Comparison of ENCODE assay signal across 11 cellular contexts in genomic region chr16:69522732-69523404, GRCh38. TPM values are rescaled to one million over a fixed set of nuclear protein-coding genes. Genes with fewer than 3 reads are reported as not detected.
DNase-seq lines count a peak whose midpoint lies in the region; ATAC-seq and TF ChIP-seq lines count a peak whose summit lies in the region.
"Had no signal": no experiment of that assay in that cellular context is flagged by ENCODE, and none has a peak within 500 bp of the region (broad histone marks: within the 10 kb centered on the region; RNA-seq: fewer than 3 reads in every experiment).

No MANE protein-coding gene starts in this region.

- no peak overlapping the region for H3K27ac ChIP-seq in KMS-11
- peak overlapping the region; percentile 67 for H3K27ac ChIP-seq in parathyroid adenoma
- H3K27ac ChIP-seq in spleen, result no peak overlapping the region
- H3K27ac ChIP-seq: BLaER1 had no signal

- H3K27ac Mint-ChIP-seq in activated CD4-positive, alpha-beta T cell treated with anti-CD3 and anti-CD28 coated beads for 36 hours, result peak overlapping the region; percentile 39
- H3K27ac Mint-ChIP-seq in activated CD4-positive, alpha-beta T cell treated with anti-CD3 and anti-CD28 coated beads, Interleukin-2, amount 10 ng/mL, durations not matched to agents 24 days and 14 days, result no peak overlapping the region
- H3K27ac Mint-ChIP-seq in activated T-helper 1 cell treated with anti-CD3 and anti-CD28 coated beads, Interleukin-12 subunit alpha, Interleukin-12 subunit beta, Interleukin-2, Interleukin-4 antibody, amounts not matched to agents 30 ng/mL and 10 ng/mL and 1 ng/mL, durations not matched to agents 14 hours and 24 hours and 36 hours, result peak overlapping the region; percentile 43

- H3K79me2 ChIP-seq in KMS-11 (ENCODE audit: insufficient read depth, low read depth) (no peaks in the 10 kb centered on the region), parathyroid adenoma (no peaks in the 10 kb centered on the region)

- peaks cover 2% of the 10 kb centered on the region for H3K9me3 Mint-ChIP-seq in activated CD4-positive, alpha-beta T cell treated with anti-CD3 and anti-CD28 coated beads for 36 hours (ENCODE audit: low read depth)
- peaks cover 3% of the 10 kb centered on the region for H3K9me3 Mint-ChIP-seq in activated CD4-positive, alpha-beta T cell treated with anti-CD3 and anti-CD28 coated beads, Interleukin-2, amount 10 ng/mL, durations not matched to agents 24 days and 14 days
- no peaks in the 10 kb centered on the region for H3K9me3 Mint-ChIP-seq in activated T-helper 1 cell treated with anti-CD3 and anti-CD28 coated beads, Interleukin-12 subunit alpha, Interleukin-12 subunit beta, Interleukin-2, Interleukin-4 antibody, amounts not matched to agents 30 ng/mL and 10 ng/mL and 1 ng/mL, durations not matched to agents 14 hours and 24 hours and 36 hours

- H2AFZ ChIP-seq in KMS-11 (ENCODE audit: low read depth), result no peak overlapping the region; the same call in 1 of the 2 replicates
- H2AFZ ChIP-seq in parathyroid adenoma, result peak overlapping the region; percentile 10

- H4K20me1 ChIP-seq in KMS-11 (ENCODE audit: insufficient read depth), result no peaks in the 10 kb centered on the region
- H4K20me1 ChIP-seq: BLaER1 had no signal

- intact Hi-C loops in activated CD4-positive, alpha-beta T cell treated with anti-CD3 and anti-CD28 coated beads for 36 hours (cut with DNase I, micrococcal nuclease), result loop anchor here in 1 of 2 experiments (5.0 kb wide), 1 partner anchor 39 kb away; no protein-coding TSS in a partner anchor
- intact Hi-C loops in activated CD4-positive, alpha-beta T cell treated with anti-CD3 and anti-CD28 coated beads, Interleukin-2, amount 10 ng/mL, durations not matched to agents 24 days and 14 days (cut with micrococcal nuclease), result no loop called here
- intact Hi-C loops in activated T-helper 1 cell treated with anti-CD3 and anti-CD28 coated beads, Interleukin-12 subunit alpha, Interleukin-12 subunit beta, Interleukin-2, Interleukin-4 antibody, amounts not matched to agents 30 ng/mL and 10 ng/mL and 1 ng/mL, durations not matched to agents 14 hours and 24 hours and 36 hours (cut with micrococcal nuclease), result loop anchor here (5.0 kb wide), 1 partner anchor 39 kb away; no protein-coding TSS in a partner anchor
- intact Hi-C loops in spleen (cut with DNase I; ENCODE audit: low total_unique reads), result no loop called here

- peak; percentile 40 for DNase-seq in activated CD4-positive, alpha-beta T cell treated with anti-CD3 and anti-CD28 coated beads for 36 hours
- no peak for DNase-seq in activated CD4-positive, alpha-beta T cell treated with anti-CD3 and anti-CD28 coated beads, Interleukin-2, amount 10 ng/mL, durations not matched to agents 24 days and 14 days
- DNase-seq in activated T-helper 1 cell treated with anti-CD3 and anti-CD28 coated beads, Interleukin-12 subunit alpha, Interleukin-12 subunit beta, Interleukin-2, Interleukin-4 antibody, amounts not matched to agents 30 ng/mL and 10 ng/mL and 1 ng/mL, durations not matched to agents 14 hours and 24 hours and 36 hours (ENCODE audit: low spot score), result no peak
- DNase-seq in NCI-H510A (lab: John Stamatoyannopoulos, UW) (no peak), spleen (no peak), ecto neural progenitor cell (ENCODE audit: low spot score) (no peak)
- DNase-seq: activated CD4-positive, alpha-beta T cell treated with anti-CD3 and anti-CD28 coated beads, Interleukin-2, amount 50 U/mL, for 48 hours; amygdala had no signal

- no peak overlapping the region for H3K9ac ChIP-seq in KMS-11
- no peak overlapping the region for H3K9ac ChIP-seq in parathyroid adenoma
- H3K9ac ChIP-seq: BLaER1 had no signal

- H3K36me3 ChIP-seq in KMS-11 (ENCODE audit: insufficient read depth) (no peaks in the 10 kb centered on the region), parathyroid adenoma (ENCODE audit: control insufficient read depth, insufficient read depth, low read length) (no peaks in the 10 kb centered on the region), spleen (no peaks in the 10 kb centered on the region)
- H3K36me3 ChIP-seq: BLaER1 had no signal

- H3K4me1 ChIP-seq in KMS-11 (ENCODE audit: low read depth, poor library complexity, severe bottlenecking) (peaks cover 38% of the 10 kb centered on the region), parathyroid adenoma (peaks cover 15% of the 10 kb centered on the region), spleen (no peaks in the 10 kb centered on the region)

- H3K4me3 ChIP-seq in KMS-11 (IDR thresholded peaks at IDR 0.05; ENCODE audit: insufficient read depth, low read depth, low read length) (no peak overlapping the region), parathyroid adenoma (ENCODE audit: low read depth, low read length) (peak overlapping the region; percentile 22), spleen (no peak overlapping the region)
- H3K4me3 ChIP-seq: BLaER1 had no signal

- H3K36me3 Mint-ChIP-seq in activated CD4-positive, alpha-beta T cell treated with anti-CD3 and anti-CD28 coated beads for 36 hours (ENCODE audit: low read depth), result peaks cover 1% of the 10 kb centered on the region
- no peaks in the 10 kb centered on the region for H3K36me3 Mint-ChIP-seq in activated CD4-positive, alpha-beta T cell treated with anti-CD3 and anti-CD28 coated beads, Interleukin-2, amount 10 ng/mL, durations not matched to agents 24 days and 14 days (ENCODE audit: low read depth)
- H3K36me3 Mint-ChIP-seq in activated T-helper 1 cell treated with anti-CD3 and anti-CD28 coated beads, Interleukin-12 subunit alpha, Interleukin-12 subunit beta, Interleukin-2, Interleukin-4 antibody, amounts not matched to agents 30 ng/mL and 10 ng/mL and 1 ng/mL, durations not matched to agents 14 hours and 24 hours and 36 hours (ENCODE audit: low read depth), result no peaks in the 10 kb centered on the region

- H3K27me3 Mint-ChIP-seq in activated CD4-positive, alpha-beta T cell treated with anti-CD3 and anti-CD28 coated beads for 36 hours, result no peaks in the 10 kb centered on the region
- no peaks in the 10 kb centered on the region for H3K27me3 Mint-ChIP-seq in activated CD4-positive, alpha-beta T cell treated with anti-CD3 and anti-CD28 coated beads, Interleukin-2, amount 10 ng/mL, durations not matched to agents 24 days and 14 days
- peaks cover 2% of the 10 kb centered on the region for H3K27me3 Mint-ChIP-seq in activated T-helper 1 cell treated with anti-CD3 and anti-CD28 coated beads, Interleukin-12 subunit alpha, Interleukin-12 subunit beta, Interleukin-2, Interleukin-4 antibody, amounts not matched to agents 30 ng/mL and 10 ng/mL and 1 ng/mL, durations not matched to agents 14 hours and 24 hours and 36 hours (ENCODE audit: insufficient read depth)

- WGBS in spleen, 5 donors, result 94 to 96% (median 95%) methylated on average over 7 of the region's 7 CpGs

- H3K4me3 Mint-ChIP-seq in activated CD4-positive, alpha-beta T cell treated with anti-CD3 and anti-CD28 coated beads for 36 hours, result no peak overlapping the region
- no peak overlapping the region for H3K4me3 Mint-ChIP-seq in activated CD4-positive, alpha-beta T cell treated with anti-CD3 and anti-CD28 coated beads, Interleukin-2, amount 10 ng/mL, durations not matched to agents 24 days and 14 days
- no peak overlapping the region for H3K4me3 Mint-ChIP-seq in activated T-helper 1 cell treated with anti-CD3 and anti-CD28 coated beads, Interleukin-12 subunit alpha, Interleukin-12 subunit beta, Interleukin-2, Interleukin-4 antibody, amounts not matched to agents 30 ng/mL and 10 ng/mL and 1 ng/mL, durations not matched to agents 14 hours and 24 hours and 36 hours

- H3K4me2 ChIP-seq in KMS-11, result 0 out of 2 replicates have a peak overlapping the region, but pooled peaks have one; percentile 54
- H3K4me2 ChIP-seq in parathyroid adenoma (ENCODE audit: low read length), result peak overlapping the region; percentile 58
- H3K4me2 ChIP-seq: BLaER1 had no signal

- TF ChIP-seq CTCF in KMS-11 (conservative IDR thresholded peaks at IDR 0.05; ENCODE audit: low read depth, low read length) (no peak), parathyroid adenoma (IDR thresholded peaks at IDR 0.05) (no peak), spleen (IDR thresholded peaks at IDR 0.05 in 8 of 11, conservative IDR thresholded peaks at IDR 0.05 in 3 of 11) (no peak)

- H3K9me3 ChIP-seq in parathyroid adenoma (ENCODE audit: control insufficient read depth, low read length) (no peaks in the 10 kb centered on the region), spleen (peaks cover 0 to 3% (median 0%) of the 10 kb centered on the region in 8 donors)
- H3K9me3 ChIP-seq: BLaER1 had no signal

- no peak for TF ChIP-seq POLR2A in spleen (IDR thresholded peaks at IDR 0.05)

- CTCF ChIA-PET in activated CD4-positive, alpha-beta T cell treated with anti-CD3 and anti-CD28 coated beads for 36 hours (lab: Charles Lee), result interaction anchor here (0.8 kb wide), 1 partner anchor 12 kb away, joined by 3 read pairs; no protein-coding TSS in a partner anchor

- POLR2A ChIA-PET in activated CD4-positive, alpha-beta T cell treated with anti-CD3 and anti-CD28 coated beads for 36 hours (lab: Charles Lee), result interaction anchor here (0.6 to 1.6 kb wide), 2 partner anchors 41 to 96 kb away, joined by 3 to 5 read pairs; no protein-coding TSS in a partner anchor

- peaks cover 26% of the 10 kb centered on the region for H3K4me1 Mint-ChIP-seq in activated CD4-positive, alpha-beta T cell treated with anti-CD3 and anti-CD28 coated beads for 36 hours
- peaks cover 21% of the 10 kb centered on the region for H3K4me1 Mint-ChIP-seq in activated CD4-positive, alpha-beta T cell treated with anti-CD3 and anti-CD28 coated beads, Interleukin-2, amount 10 ng/mL, durations not matched to agents 24 days and 14 days
- peaks cover 17% of the 10 kb centered on the region for H3K4me1 Mint-ChIP-seq in activated T-helper 1 cell treated with anti-CD3 and anti-CD28 coated beads, Interleukin-12 subunit alpha, Interleukin-12 subunit beta, Interleukin-2, Interleukin-4 antibody, amounts not matched to agents 30 ng/mL and 10 ng/mL and 1 ng/mL, durations not matched to agents 14 hours and 24 hours and 36 hours (ENCODE audit: low read depth)

- H3K27me3 ChIP-seq in KMS-11 (ENCODE audit: insufficient read depth, low read depth), result no peaks in the 10 kb centered on the region
- H3K27me3 ChIP-seq in parathyroid adenoma (ENCODE audit: control insufficient read depth, insufficient read depth, low read length), result no peaks in the 10 kb centered on the region
- H3K27me3 ChIP-seq in spleen (replicated peaks in 1 of 7), result no peaks in the 10 kb centered on the region
- H3K27me3 ChIP-seq: BLaER1 had no signal

- peak; percentile 36 for ATAC-seq in activated CD4-positive, alpha-beta T cell treated with anti-CD3 and anti-CD28 coated beads for 36 hours

RNA-seq across cellular contexts. Expression of gene NFAT5, which starts 42.9 kb away (rescaled TPM):
- 10 to 100 TPM; 29.6 to 37.9 TPM for total RNA-seq in activated CD4-positive, alpha-beta T cell treated with anti-CD3 and anti-CD28 coated beads for 36 hours
- total RNA-seq in activated CD4-positive, alpha-beta T cell treated with anti-CD3 and anti-CD28 coated beads, Interleukin-2, amount 10 ng/mL, durations not matched to agents 24 days and 14 days, result 46.3 and 54.6 TPM in 2 replicates
- total RNA-seq in activated T-helper 1 cell treated with anti-CD3 and anti-CD28 coated beads, Interleukin-12 subunit alpha, Interleukin-12 subunit beta, Interleukin-2, Interleukin-4 antibody, amounts not matched to agents 30 ng/mL and 10 ng/mL and 1 ng/mL, durations not matched to agents 14 hours and 24 hours and 36 hours, result 54.2 and 54.4 TPM in 2 replicates
- total RNA-seq in spleen, result 10 to 100 TPM; 50.5 to 96.8 (median 60.9) TPM
- polyA plus RNA-seq in spleen, result 1 to 10 TPM in 2 of 3 donors, under 1 TPM in 1; 0.79 to 4.8 (median 1.0) TPM
